ENCODE assay signal across 9 cellular contexts in genomic region chr7:99408347-99409191, GRCh38. TPM values are rescaled to one million over a fixed set of nuclear protein-coding genes. Genes with fewer than 3 reads are reported as not detected.
DNase-seq lines count a peak whose midpoint lies in the region; ATAC-seq, FAIRE-seq and TF ChIP-seq lines count a peak whose summit lies in the region.
"Had no signal": no experiment of that assay in that cellular context is flagged by ENCODE, and none has a peak within 500 bp of the region (broad histone marks: within the 10 kb centered on the region; RNA-seq: fewer than 3 reads in every experiment).

Gene BUD31 (plus strand): TSS chr7:99408969. CDS start chr7:99411093, 2,124 bp downstream.
A gene with protein sequence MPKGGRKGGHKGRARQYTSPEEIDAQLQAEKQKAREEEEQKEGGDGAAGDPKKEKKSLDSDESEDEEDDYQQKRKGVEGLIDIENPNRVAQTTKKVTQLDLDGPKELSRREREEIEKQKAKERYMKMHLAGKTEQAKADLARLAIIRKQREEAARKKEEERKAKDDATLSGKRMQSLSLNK (minus strand): TSS chr7:99408597. CDS start chr7:99408548, 49 bp downstream.

- no peaks in the 10 kb centered on the region for H3K27me3 ChIP-seq in keratinocyte (ENCODE audit: control insufficient read depth, extremely low read depth, insufficient read depth, low read length)

- DNase-seq in AG09309 (ENCODE audit: low read depth) (peak; percentile 83), NCI-H446 (lab: John Stamatoyannopoulos, UW) (peak; percentile 45 to 91), cerebellar cortex (ENCODE audit: low spot score) (peak; percentile 96), keratinocyte (ENCODE audit: low read depth, low spot score) (peak; percentile 88)
- peak; percentile 83 to 92 for DNase-seq in stimulated activated CD4-positive, alpha-beta T cell treated with anti-CD3 and anti-CD28 coated beads, Interleukin-15, amount 100 ng/mL, for 1 hour (ENCODE audit: low read depth in 1 of 2, low spot score in 1 of 2)

- no peaks in the 10 kb centered on the region for H3K9me3 ChIP-seq in keratinocyte (ENCODE audit: control insufficient read depth, low read depth, low read length)

- peaks cover 18 to 44% of the 10 kb centered on the region in 2 experiments for H3K36me3 ChIP-seq in keratinocyte (ENCODE audit: control insufficient read depth in 2 of 2, extremely low read depth in 1 of 2, insufficient read depth in 2 of 2, low read length in 2 of 2)

- dilution Hi-C loops in keratinocyte (cut with MboI; ENCODE audit: extremely low pct_ligation_motif_present, low sequenced_read_pairs), result no loop called here

- H2AFZ ChIP-seq in keratinocyte (ENCODE audit: control insufficient read depth, low read length), result peak within 1 kb of the TSS; percentile 97

- no peak for FAIRE-seq in keratinocyte (lab: Jason Lieb, UNC)
- FAIRE-seq: TTC549 had no signal

- peaks cover 86% of the 10 kb centered on the region for H3K79me2 ChIP-seq in keratinocyte (ENCODE audit: control insufficient read depth, insufficient read depth, low read length)

- peaks cover 22% of the 10 kb centered on the region for H4K20me1 ChIP-seq in keratinocyte (ENCODE audit: control insufficient read depth, extremely low read depth, insufficient read depth, low read length)

- peak within 1 kb of the TSS; percentile 98 for H3K4me2 ChIP-seq in keratinocyte (ENCODE audit: control insufficient read depth, extremely low read depth, insufficient read depth, low read depth, low read length)

- H3K9me1 ChIP-seq in keratinocyte (ENCODE audit: control insufficient read depth, extremely low read depth, insufficient read depth, low read length), result peaks cover 3% of the 10 kb centered on the region

- H3K9ac ChIP-seq in keratinocyte (ENCODE audit: control insufficient read depth, extremely low read depth, insufficient read depth, low read length), result peak within 1 kb of the TSS; percentile 96

- ATAC-seq in GM19025 (IDR thresholded peaks at IDR 0.05; ENCODE audit: low read depth, unreplicated experiment), result peak; percentile 69
- ATAC-seq in HG03342 (IDR thresholded peaks at IDR 0.05; ENCODE audit: unreplicated experiment), result peak; percentile 74
- peak; percentile 83 to 87 for ATAC-seq in activated CD4-positive, CD25-positive, alpha-beta regulatory T cell treated with anti-CD3 and anti-CD28 coated beads, Interleukin-2, amount 50 U/mL, for 24 hours

- H3K4me3 ChIP-seq in AG09309 (ENCODE audit: control insufficient read depth, low read depth, low read length) (peak within 1 kb of the TSS; percentile 57), keratinocyte (ENCODE audit: control insufficient read depth in 2 of 3, extremely low read depth in 1 of 3, insufficient read depth in 2 of 3, low read depth in 1 of 3, low read length in 3 of 3) (peak within 1 kb of the TSS; percentile 73 to 100 (median 100))

- peak within 1 kb of the TSS; percentile 98 for H3K27ac ChIP-seq in keratinocyte (ENCODE audit: control insufficient read depth, insufficient read depth, low read length)

- H3K4me1 ChIP-seq in keratinocyte (ENCODE audit: control insufficient read depth, extremely low read depth, insufficient read depth, low read length), result peaks cover 28% of the 10 kb centered on the region

- TF ChIP-seq CTCF in AG09309 (IDR thresholded peaks at IDR 0.05; ENCODE audit: control insufficient read depth, insufficient read depth, low read depth, low read length, missing control alignments) (no peak), keratinocyte (optimal IDR thresholded peaks at IDR 0.05 in 1 of 3, IDR thresholded peaks at IDR 0.05 in 1 of 3, conservative IDR thresholded peaks at IDR 0.05 in 1 of 3; ENCODE audit: extremely low read depth in 1 of 3, insufficient read depth in 2 of 3, low read length in 3 of 3) (peak in 1 of 3 experiments; percentile 7)

RNA-seq across cellular contexts. Expression of gene BUD31, which starts in this region (rescaled TPM):
- polyA plus RNA-seq in keratinocyte, result 35.8 to 73.3 TPM (median 70.1 TPM) in 3 replicates
- 436 TPM for polyA plus RNA-seq in keratinocyte (2011; ENCODE audit: low read depth)
- polyA plus RNA-seq in keratinocyte (2011; cell fraction: cytosol; rRNA removed), result 76.1 and 93.5 TPM in 2 replicates
- 48.1 and 52.6 TPM in 2 replicates for polyA plus RNA-seq in keratinocyte (2011; cell fraction: nucleus; rRNA removed)
- polyA plus RNA-seq in keratinocyte (2012; ENCODE audit: low replicate concordance), result 79.0 and 107 TPM in 2 replicates
- 8.0 to 37.1 TPM (median 26.1 TPM) in 3 replicates for polyA minus RNA-seq in keratinocyte
- 54.9 TPM for polyA minus RNA-seq in keratinocyte (2011; cell fraction: cytosol; rRNA and poly(A)+ RNA removed)
- polyA minus RNA-seq in keratinocyte (2011; cell fraction: nucleus; rRNA and poly(A)+ RNA removed), result 11.1 and 11.4 TPM in 2 replicates

RNA-seq across cellular contexts. Expression of the second gene that starts in this region (rescaled TPM):
- polyA plus RNA-seq in keratinocyte, result 35.6 to 137 TPM (median 99.1 TPM) in 3 replicates
- polyA plus RNA-seq in keratinocyte (2011; ENCODE audit: low read depth), result 177 TPM
- 91.9 and 165 TPM in 2 replicates for polyA plus RNA-seq in keratinocyte (2011; cell fraction: cytosol; rRNA removed)
- 67.6 and 86.7 TPM in 2 replicates for polyA plus RNA-seq in keratinocyte (2011; cell fraction: nucleus; rRNA removed)
- 85.4 and 236 TPM in 2 replicates for polyA plus RNA-seq in keratinocyte (2012; ENCODE audit: low replicate concordance)
- polyA minus RNA-seq in keratinocyte, result 9.3 to 41.5 TPM (median 11.3 TPM) in 3 replicates
- polyA minus RNA-seq in keratinocyte (2011; cell fraction: cytosol; rRNA and poly(A)+ RNA removed), result 23.8 TPM
- 3.6 and 10.3 TPM in 2 replicates for polyA minus RNA-seq in keratinocyte (2011; cell fraction: nucleus; rRNA and poly(A)+ RNA removed)

Comparison
In these comparisons a context has a peak if more than half of its experiments do, and no peak if none do; other contexts are left out.
1. Peak in every context shown above with its lines: DNase-seq, ATAC-seq, H3K4me3 ChIP-seq and H3K27ac ChIP-seq.